In the genomic region with DNA sequence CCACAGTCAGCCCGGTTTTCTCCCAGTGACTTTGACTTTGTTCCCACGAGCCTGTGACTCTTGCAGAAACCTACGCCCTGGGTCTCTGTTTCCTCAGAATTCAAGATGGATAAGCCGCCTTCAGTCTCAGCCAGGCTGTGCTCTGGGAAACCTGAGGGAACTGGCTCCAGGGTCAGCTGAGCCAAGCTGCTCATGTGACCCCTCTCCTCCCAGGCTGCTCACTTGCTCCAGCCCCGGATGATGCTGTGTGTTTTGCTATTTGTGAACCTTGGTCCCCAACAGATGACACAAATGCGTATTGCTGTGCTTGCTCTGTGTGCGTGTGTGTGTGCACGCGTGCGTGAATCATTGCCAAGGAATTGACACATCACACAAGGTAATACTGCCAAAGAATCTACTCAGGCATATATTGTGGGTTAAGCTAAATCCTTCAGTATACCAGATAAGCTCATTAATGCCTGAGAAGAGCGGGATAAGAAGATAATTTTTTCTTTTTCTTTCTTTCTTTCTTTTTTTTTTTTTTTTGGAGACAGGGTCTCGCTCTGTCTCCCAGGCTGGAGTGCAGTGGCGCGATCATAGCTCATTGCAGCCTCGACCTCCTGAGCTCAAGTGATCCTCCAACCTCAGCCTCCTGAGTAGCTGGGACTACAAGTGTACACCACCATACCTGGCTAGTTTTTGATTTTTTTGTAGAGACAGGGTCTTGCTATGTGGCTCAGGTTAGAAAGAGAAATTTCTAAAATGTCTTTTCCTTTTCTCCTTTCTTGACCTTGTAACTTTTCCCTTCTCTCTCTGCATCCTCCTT, we compare ENCODE assay signal across 1 cellular context.
TF ChIP-seq lines count a peak whose summit lies in the region.

No MANE protein-coding gene starts in this region.

TF ChIP-seq in IMR-90, 13 proteins besides CTCF, POLR2A, EP300 and RAD21:
- no peak for TF ChIP-seq NFE2L2 (IDR thresholded peaks at IDR 0.05; ENCODE audit: low read depth, low read length)
- TF ChIP-seq, protein P1, sequence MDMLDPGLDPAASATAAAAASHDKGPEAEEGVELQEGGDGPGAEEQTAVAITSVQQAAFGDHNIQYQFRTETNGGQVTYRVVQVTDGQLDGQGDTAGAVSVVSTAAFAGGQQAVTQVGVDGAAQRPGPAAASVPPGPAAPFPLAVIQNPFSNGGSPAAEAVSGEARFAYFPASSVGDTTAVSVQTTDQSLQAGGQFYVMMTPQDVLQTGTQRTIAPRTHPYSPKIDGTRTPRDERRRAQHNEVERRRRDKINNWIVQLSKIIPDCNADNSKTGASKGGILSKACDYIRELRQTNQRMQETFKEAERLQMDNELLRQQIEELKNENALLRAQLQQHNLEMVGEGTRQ (IDR thresholded peaks at IDR 0.05; ENCODE audit: low read depth, low read length) = peak; percentile 48; the same call in 1 of the 2 replicates
